Comparison of ENCODE assay signal across 8 cellular contexts in the genomic region with DNA sequence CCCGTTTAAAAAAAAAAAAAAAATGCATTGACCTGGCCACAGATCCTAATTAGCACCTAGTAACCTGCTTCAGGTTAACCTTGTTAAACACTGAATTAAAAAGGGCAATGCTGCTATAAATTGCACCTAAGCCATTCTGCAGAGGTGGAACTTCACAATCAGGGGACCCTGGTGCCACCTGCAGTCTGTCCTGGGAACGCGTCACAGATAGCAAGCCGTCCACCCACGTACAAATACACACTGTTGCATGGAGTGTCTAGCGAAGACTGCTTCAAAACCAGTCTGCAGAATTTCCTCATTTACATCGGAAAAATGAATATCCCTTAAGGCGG.
DNase-seq lines count a peak whose midpoint lies in the region; ATAC-seq and TF ChIP-seq lines count a peak whose summit lies in the region.

No MANE protein-coding gene starts in this region.

- no peaks in the 10 kb centered on the region for H3K36me3 Mint-ChIP-seq in effector memory CD8-positive, alpha-beta T cell (ENCODE audit: insufficient read depth)

- peak overlapping the region; percentile 69 for H3K4me3 ChIP-seq in upper lobe of right lung

- in situ Hi-C loops in SK-MEL-5 (cut with HindIII; ENCODE audit: low pct_unique_long_range_greater_than_20kb, low sequenced_read_pairs), result no loop called here

- CTCF ChIA-PET in GM10248 (lab: Yijun Ruan, JAX), result interaction anchor here (1.0 to 2.9 kb wide), 2 partner anchors 9 to 11 kb away, joined by 3 to 10 read pairs; no protein-coding TSS in a partner anchor

- H3K4me3 Mint-ChIP-seq in effector memory CD8-positive, alpha-beta T cell, result peak overlapping the region; percentile 60 to 71

- no peaks in the 10 kb centered on the region for H3K36me3 ChIP-seq in upper lobe of right lung

- no peaks in the 10 kb centered on the region for H3K9me3 ChIP-seq in upper lobe of right lung

- POLR2A ChIA-PET in GM10248 (lab: Yijun Ruan, JAX), result no interaction called here

- peak overlapping the region; percentile 67 for H3K27ac ChIP-seq in upper lobe of right lung

- H3K27me3 ChIP-seq in upper lobe of right lung, result no peaks in the 10 kb centered on the region

- peak; percentile 57 for TF ChIP-seq CTCF in GM10248 (IDR thresholded peaks at IDR 0.05; ENCODE audit: control extremely low read depth, extremely low read depth, low read depth, missing control alignments)
- TF ChIP-seq CTCF in upper lobe of right lung (IDR thresholded peaks at IDR 0.05), result peak; percentile 34

- no peaks in the 10 kb centered on the region for H3K9me3 Mint-ChIP-seq in effector memory CD8-positive, alpha-beta T cell

- ATAC-seq in GM21390 (IDR thresholded peaks at IDR 0.05; ENCODE audit: unreplicated experiment) (peak; percentile 76), HG03575 (IDR thresholded peaks at IDR 0.05; ENCODE audit: extremely low read depth, insufficient number of reproducible peaks, low FRiP score, unreplicated experiment) (peak; percentile 36), upper lobe of right lung (peak; percentile 80)
- peak; percentile 35 for ATAC-seq in effector memory CD8-positive, alpha-beta T cell (replicated peaks)

- DNase-seq in GM10248 (ENCODE audit: extremely low spot score) (peak; percentile 65), SK-MEL-5 (ENCODE audit: low read depth, low spot score) (peak; percentile 65), mucosa of gallbladder (ENCODE audit: low spot score) (peak; percentile 40), upper lobe of right lung (no peak), NCI-H446 (lab: John Stamatoyannopoulos, UW) (no peak)
- DNase-seq in effector memory CD8-positive, alpha-beta T cell, result no peak

- H3K4me1 ChIP-seq in upper lobe of right lung, result no peaks in the 10 kb centered on the region

- H3K27ac Mint-ChIP-seq in effector memory CD8-positive, alpha-beta T cell, result no peak overlapping the region

- H3K4me1 Mint-ChIP-seq in effector memory CD8-positive, alpha-beta T cell (ENCODE audit: low read depth in 2 of 2), result peaks cover 7% of the 10 kb centered on the region in 2 donors

- intact Hi-C loops in upper lobe of right lung (cut with DNase I), result no loop called here

- H3K27me3 Mint-ChIP-seq in effector memory CD8-positive, alpha-beta T cell, result peaks cover 23 to 31% of the 10 kb centered on the region in 2 donors

Comparison
In these comparisons a context has a peak if more than half of its experiments do, and no peak if none do; other contexts are left out.
1. DNase-seq: peak in GM10248 (single experiment), SK-MEL-5 (single experiment) and mucosa of gallbladder (single experiment); none in effector memory CD8-positive, alpha-beta T cell (0 of 3), upper lobe of right lung (single experiment) and NCI-H446 (0 of 2).
2. Peak in every context shown above with its lines, with median percentiles within 50 percentile points of each other: ATAC-seq.